In genomic region chr12:93896427-93896826, GRCh38 we compare ENCODE assay signal across 21 cellular contexts.
DNase-seq lines count a peak whose midpoint lies in the region; ATAC-seq and TF ChIP-seq lines count a peak whose summit lies in the region.
"Had no signal": no experiment of that assay in that cellular context is flagged by ENCODE, and none has a peak within 500 bp of the region (broad histone marks: within the 10 kb centered on the region; RNA-seq: fewer than 3 reads in every experiment).

No MANE protein-coding gene starts in this region.

- H3K9me3 ChIP-seq in A673 (ENCODE audit: low read depth, low read length, poor library complexity, severe bottlenecking) (no peaks in the 10 kb centered on the region), adrenal gland (replicated peaks in 1 of 3) (no peaks in the 10 kb centered on the region), Peyer's patch (no peaks in the 10 kb centered on the region)
- H3K9me3 ChIP-seq: prostate gland, thyroid gland had no signal

- intact Hi-C loops in A673 (cut with micrococcal nuclease; ENCODE audit: unreplicated experiment) (no loop called here), adrenal gland (cut with DNase I) (no loop called here)

- no peak for TF ChIP-seq POLR2A in adrenal gland (IDR thresholded peaks at IDR 0.05)
- no peak for TF ChIP-seq POLR2A in Peyer's patch (IDR thresholded peaks at IDR 0.05)

- CTCF ChIA-PET in A673 (lab: Charles Lee), result no interaction called here

- no TSS peak for BruUV-seq in A673 (replicated peaks; lab: Mats Ljungman, UMichigan)

- no peak for ATAC-seq in HG02678 (IDR thresholded peaks at IDR 0.05; ENCODE audit: unreplicated experiment)

- H3K4me3 ChIP-seq in A673 (ENCODE audit: low read depth, low read length, poor library complexity, severe bottlenecking), result no peak overlapping the region
- H3K4me3 ChIP-seq in GM12875 (ENCODE audit: low read depth, low read length), result no peak overlapping the region
- H3K4me3 ChIP-seq in adrenal gland, result no peak overlapping the region
- no peak overlapping the region for H3K4me3 ChIP-seq in Peyer's patch
- H3K4me3 ChIP-seq: prostate gland, thyroid gland had no signal

- 0 out of 2 replicates have a peak, but pooled peaks have one; percentile 18 for TF ChIP-seq CTCF in A673 (conservative IDR thresholded peaks at IDR 0.05; ENCODE audit: low read depth, low read length)
- TF ChIP-seq CTCF in GM12875 (IDR thresholded peaks at IDR 0.05; ENCODE audit: borderline replicate concordance, insufficient read depth, low read depth, low read length), result peak; percentile 15; the same call in 1 of the 2 replicates
- TF ChIP-seq CTCF in adrenal gland (IDR thresholded peaks at IDR 0.05), result peak in 5 of 6 experiments; percentile 18 to 33 (median 29)
- TF ChIP-seq CTCF in Peyer's patch (IDR thresholded peaks at IDR 0.05), result peak in 2 of 6 experiments; percentile 5 to 16

- POLR2A ChIA-PET in A673 (lab: Charles Lee; ENCODE audit: low non-redundant PET), result no interaction called here

- WGBS in adrenal gland, 4 donors, result 79 to 96% (median 88%) methylated on average over 1 of the region's 1 CpG

- H3K27me3 ChIP-seq in A673 (replicated peaks; ENCODE audit: insufficient read depth, low read depth, low read length, poor library complexity) (no peaks in the 10 kb centered on the region), adrenal gland (no peaks in the 10 kb centered on the region), Peyer's patch (no peaks in the 10 kb centered on the region)
- H3K27me3 ChIP-seq: thyroid gland had no signal

- H3K4me1 ChIP-seq in A673 (ENCODE audit: insufficient read depth, low read length, poor library complexity, severe bottlenecking) (no peaks in the 10 kb centered on the region), adrenal gland (replicated peaks in 1 of 2) (peaks cover 21 to 36% of the 10 kb centered on the region in 2 donors), Peyer's patch (peaks cover 0 to 22% (median 0%) of the 10 kb centered on the region in 4 donors)

- DNase-seq in A673 (ENCODE audit: low spot score) (no peak), adrenal gland (peak in 1 of 7 donors; percentile 12), iPS-NIHi11 (ENCODE audit: low spot score) (peak; percentile 31), Peyer's patch (no peak), SK-N-DZ (ENCODE audit: low spot score) (no peak), germinal center (ENCODE audit: low spot score) (no peak)
- DNase-seq: activated CD4-positive, alpha-beta T cell treated with anti-CD3 and anti-CD28 coated beads for 4 hours; activated T-cell treated with anti-CD3 and anti-CD28 coated beads, Interleukin-2, amount 50 U/mL, for 1 hour; AML-193; amniotic stem cell; dermis blood vessel endothelial cell; DND-41; foreskin fibroblast; GOT3; KBM-7; NCI-H510A; thyroid gland had no signal

- H3K27ac ChIP-seq in A673 (ENCODE audit: low read depth, low read length, poor library complexity, severe bottlenecking) (no peak overlapping the region), adrenal gland (peak overlapping the region in 2 of 5 donors; percentile 6 to 20), Peyer's patch (no peak overlapping the region)
- H3K27ac ChIP-seq: prostate gland, RWPE1, thyroid gland had no signal

- H3K36me3 ChIP-seq in A673 (ENCODE audit: insufficient read depth, low read length, poor library complexity, severe bottlenecking), result no peaks in the 10 kb centered on the region
- H3K36me3 ChIP-seq in adrenal gland (replicated peaks in 1 of 2), result no peaks in the 10 kb centered on the region
- no peaks in the 10 kb centered on the region for H3K36me3 ChIP-seq in Peyer's patch
- H3K36me3 ChIP-seq: prostate gland, thyroid gland had no signal
